Comparison of ENCODE assay signal across 19 cellular contexts in the genomic region with DNA sequence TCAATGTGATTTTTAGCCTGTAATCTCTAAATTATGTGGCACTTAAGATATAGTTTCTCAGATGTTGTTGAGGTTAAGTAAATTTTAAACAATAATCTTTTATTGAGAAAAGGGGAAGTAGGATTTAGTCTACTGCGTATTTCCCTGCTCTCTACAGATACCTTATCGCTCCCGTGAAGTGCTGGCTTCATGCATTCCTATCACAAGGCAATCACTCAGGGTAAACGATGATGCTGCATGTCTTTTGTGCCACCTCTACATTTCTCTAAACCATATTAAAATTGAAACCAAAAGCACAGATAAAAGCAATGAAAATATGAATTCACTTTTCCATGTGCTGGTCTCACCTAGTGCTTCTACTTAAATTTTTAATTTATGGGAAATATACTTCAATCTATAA. TPM values are rescaled to one million over a fixed set of nuclear protein-coding genes. Genes with fewer than 3 reads are reported as not detected.
A peak's percentile ranks its signal among the peaks of the same experiment; 100 is the strongest.
DNase-seq lines count a peak whose midpoint lies in the region; ATAC-seq, FAIRE-seq and TF ChIP-seq lines count a peak whose summit lies in the region.
"Had no signal": no experiment of that assay in that cellular context is flagged by ENCODE, and none has a peak within 500 bp of the region (broad histone marks: within the 10 kb centered on the region; RNA-seq: fewer than 3 reads in every experiment).

No MANE protein-coding gene starts in this region.

- CTCF ChIA-PET in GM12878 (lab: Yijun Ruan, JAX) (interaction anchor here (1.0 kb wide), 1 partner anchor 184 kb away, joined by 3 read pairs; no protein-coding TSS in a partner anchor), HepG2 (lab: Yijun Ruan, JAX; ENCODE audit: low intra/inter-chr PET ratio, low total read pairs) (no interaction called here)

- TF ChIP-seq EP300 in GM12878 (IDR thresholded peaks at IDR 0.05; ENCODE audit: borderline replicate concordance in 1 of 2, control insufficient read depth in 1 of 2, low read depth in 2 of 2, low read length in 2 of 2) (no peak; a peak in 1 of 4 replicates), HepG2 (IDR thresholded peaks at IDR 0.05; ENCODE audit: low read depth in 2 of 2, low read length in 2 of 2) (no peak), HepG2 (CRISPR knock-in tag; IDR thresholded peaks at IDR 0.05; ENCODE audit: borderline replicate concordance) (no peak)

- FAIRE-seq in GM12878 (lab: Jason Lieb, UNC) (no peak), HepG2 (lab: Jason Lieb, UNC) (no peak)

- in situ Hi-C loops in GM12878 (cut with MboI) = no loop called here
- in situ Hi-C loops in G401 (cut with HindIII; ENCODE audit: low sequenced_read_pairs) = no loop called here
- in situ Hi-C loops in HepG2 (cut with HindIII; ENCODE audit: extremely low pct_ligation_motif_present, low pct_unique_long_range_greater_than_20kb) = no loop called here

- DNase-seq in GM12878 (ENCODE audit: low read depth, low spot score) (no peak), NCI-H1436 (lab: John Stamatoyannopoulos, UW) (no peak), G401 (ENCODE audit: low spot score) (no peak), HepG2 (ENCODE audit: low spot score) (no peak)
- DNase-seq: activated CD4-positive, alpha-beta T cell treated with anti-CD3 and anti-CD28 coated beads for 4 hours; activated naive CD8-positive, alpha-beta T cell treated with anti-CD3 and anti-CD28 coated beads, Interleukin-2, amount 10 ng/mL, durations not matched to agents 7 days and 5 days; activated T-cell treated with anti-CD3 and anti-CD28 coated beads, Interleukin-2, amount 50 U/mL, for 24 hours; esophagus squamous epithelium; H7; natural killer cell; NCI-H146; NCI-H345; T-helper 17 cell had no signal

- POLR2A ChIA-PET in GM12878 (lab: Charles Lee) (no interaction called here), HepG2 (lab: Yijun Ruan, JAX) (no interaction called here)

- SMC1A ChIA-PET in GM12878 (lab: Charles Lee; ENCODE audit: uncharacterized antibody, unreplicated experiment) = interaction anchor here (0.6 to 1.8 kb wide), 2 partner anchors 10 to 202 kb away, joined by 3 to 4 read pairs; no protein-coding TSS in a partner anchor

- no peaks in the 10 kb centered on the region for H4K20me1 ChIP-seq in GM12878 (ENCODE audit: control insufficient read depth, insufficient read depth)
- no peaks in the 10 kb centered on the region for H4K20me1 ChIP-seq in HepG2 (ENCODE audit: insufficient read depth, low read length)

- no peak overlapping the region for H3K9ac ChIP-seq in GM12878 (ENCODE audit: control insufficient read depth, insufficient read depth, low read length)
- H3K9ac ChIP-seq in HepG2 (ENCODE audit: insufficient read depth, low read depth, low read length) = no peak overlapping the region

- H3K4me1 ChIP-seq in GM12878 (ENCODE audit: control insufficient read depth, insufficient read depth, low read length) (no peaks in the 10 kb centered on the region), HepG2 (ENCODE audit: insufficient read depth, low read length) (no peaks in the 10 kb centered on the region)
- H3K4me1 ChIP-seq: esophagus squamous epithelium had no signal

- TF ChIP-seq CTCF in GM12878 (IDR thresholded peaks at IDR 0.05 in 2 of 3, conservative IDR thresholded peaks at IDR 0.05 in 1 of 3; ENCODE audit: control insufficient read depth in 2 of 3, extremely low read depth in 1 of 3, insufficient read depth in 1 of 3, low read depth in 3 of 3, low read length in 3 of 3) (no peak), HepG2 (CRISPR knock-in tag; IDR thresholded peaks at IDR 0.05) (no peak)

- H3K9me3 ChIP-seq in GM12878 (replicated peaks; ENCODE audit: control insufficient read depth, insufficient read depth, low read length) = no peaks in the 10 kb centered on the region
- no peaks in the 10 kb centered on the region for H3K9me3 ChIP-seq in HepG2 (ENCODE audit: low read length)
- H3K9me3 ChIP-seq: esophagus squamous epithelium had no signal

- no peak overlapping the region for H3K4me2 ChIP-seq in GM12878 (ENCODE audit: control insufficient read depth, insufficient read depth)
- H3K4me2 ChIP-seq in HepG2 (ENCODE audit: low read depth, low read length) = no peak overlapping the region

- RAD21 ChIA-PET in GM12878 (lab: Charles Lee; ENCODE audit: unreplicated experiment) = no interaction called here

- no peaks in the 10 kb centered on the region for H3K36me3 ChIP-seq in GM12878 (ENCODE audit: control insufficient read depth in 2 of 2, insufficient read depth in 2 of 2, low read length in 1 of 2)
- no peaks in the 10 kb centered on the region for H3K36me3 ChIP-seq in HepG2 (replicated peaks in 1 of 2; ENCODE audit: control insufficient read depth in 1 of 2, insufficient read depth in 2 of 2, low read length in 2 of 2)
- H3K36me3 ChIP-seq: cardiac muscle cell, esophagus squamous epithelium had no signal

- H3K79me2 ChIP-seq in GM12878 (ENCODE audit: control insufficient read depth, insufficient read depth, low read length) = no peaks in the 10 kb centered on the region
- H3K79me2 ChIP-seq in HepG2 (ENCODE audit: insufficient read depth, low read length) = no peaks in the 10 kb centered on the region

- H3K27me3 ChIP-seq in GM12878 (replicated peaks in 1 of 2; ENCODE audit: control insufficient read depth in 2 of 2, insufficient read depth in 2 of 2, low read length in 1 of 2) (no peaks in the 10 kb centered on the region; a peak in 2 of 4 replicates), HepG2 (ENCODE audit: control insufficient read depth in 1 of 2, insufficient read depth in 2 of 2, low read length in 2 of 2) (peaks cover 0 to 5% of the 10 kb centered on the region in 2 experiments; a peak in 2 of 5 replicates)

- intact Hi-C loops in GM12878 (cut with micrococcal nuclease; ENCODE audit: unreplicated experiment) = no loop called here
- intact Hi-C loops in HepG2 (cut with micrococcal nuclease; ENCODE audit: unreplicated experiment) = no loop called here

- TF ChIP-seq POLR2A in GM12878 (IDR thresholded peaks at IDR 0.05; ENCODE audit: low read depth, low read length) (no peak), HepG2 (IDR thresholded peaks at IDR 0.05; ENCODE audit: insufficient read depth in 1 of 2, low read depth in 2 of 2, low read length in 2 of 2) (no peak)

- 7% methylated on average over 4 of the region's 4 CpGs for WGBS in GM12878 (ENCODE audit: insufficient coverage, insufficient replicate concordance, low lambda C conversion rate, missing lambda C conversion rate)
- WGBS in HepG2 (ENCODE audit: low lambda C conversion rate) = 16% methylated on average over 4 of the region's 4 CpGs

- TF ChIP-seq RAD21 in GM12878 (IDR thresholded peaks at IDR 0.05; ENCODE audit: insufficient read depth, low read depth, low read length) (no peak), HepG2 (CRISPR knock-in tag; IDR thresholded peaks at IDR 0.05) (no peak)

- no peak overlapping the region for H3K27ac ChIP-seq in GM12878 (ENCODE audit: control insufficient read depth, insufficient read depth)
- no peak overlapping the region for H3K27ac ChIP-seq in HepG2 (ENCODE audit: extremely low read length, insufficient read depth, low read length)
- H3K27ac ChIP-seq: cardiac muscle cell, esophagus squamous epithelium had no signal

- BruUV-seq in GM12878 (replicated peaks; lab: Mats Ljungman, UMichigan) (no TSS peak), HepG2 (replicated peaks; lab: Mats Ljungman, UMichigan) (no TSS peak)

- H2AFZ ChIP-seq in GM12878 (ENCODE audit: control insufficient read depth, low read depth, low read length) (no peak overlapping the region), HepG2 (ENCODE audit: low read length) (no peak overlapping the region)

- ATAC-seq in GM18502 (IDR thresholded peaks at IDR 0.05; ENCODE audit: poor library complexity, unreplicated experiment) (peak; percentile 51), GM18909 (IDR thresholded peaks at IDR 0.05; ENCODE audit: poor library complexity, unreplicated experiment) (peak; percentile 64), HG03457 (IDR thresholded peaks at IDR 0.05; ENCODE audit: unreplicated experiment) (peak; percentile 47), GM12878 (peak; percentile 73), HepG2 (no peak)
- ATAC-seq: Right ventricle myocardium inferior, T-helper 17 cell had no signal

- no peak overlapping the region for H3K4me3 ChIP-seq in GM12878
- H3K4me3 ChIP-seq in HepG2 (replicated peaks in 1 of 3; ENCODE audit: insufficient read depth in 1 of 3, low read depth in 2 of 3, low read length in 3 of 3) = no peak overlapping the region
- H3K4me3 ChIP-seq: cardiac muscle cell, esophagus squamous epithelium, lung had no signal

RNA-seq across cellular contexts. Expression of a gene that starts 14.4 kb away (rescaled TPM):
- 138 TPM in 2 replicates for total RNA-seq in GM12878 (2013; cell fraction: nucleolus; rRNA removed)
- total RNA-seq in GM12878 (2014; rRNA removed) (41.5 and 48.3 TPM in 2 replicates), GM12878 (2014; rRNA removed; fragmentation: Illumina TruSeq; extraction: Trizol) (49.5 and 55.6 TPM in 2 replicates), GM12878 (2021) (47.8 and 52.4 TPM in 2 replicates), HepG2 (2016; rRNA removed; fragmentation: Illumina TruSeq; extraction: Trizol) (107 and 166 TPM in 2 replicates)
- polyA plus RNA-seq in GM12878 (2011; ENCODE audit: low read depth) = 21.3 TPM
- polyA plus RNA-seq in GM12878 (2011; rRNA removed) (75.3 and 87.2 TPM in 2 replicates), GM12878 (2014; fragmentation: Illumina TruSeq; extraction: Trizol) (46.2 and 47.1 TPM in 2 replicates), GM12878 (2014; fragmentation: Nextera tagmentation; extraction: Ambion mirVana) (10 to 100 TPM; 45.9 to 49.8 TPM), GM12878 (2014; rRNA removed) (42.3 and 43.2 TPM in 2 replicates), GM12878 (2016; fragmentation: Nextera tagmentation; extraction: Ambion mirVana) (10 to 100 TPM; 46.0 to 46.6 TPM), HepG2 (2011; rRNA removed) (57.4 and 72.3 TPM in 2 replicates)
- polyA plus RNA-seq in GM12878 (2011; cell fraction: cytosol; rRNA removed) = 69.7 and 89.4 TPM in 2 replicates
- polyA plus RNA-seq in GM12878 (2011; cell fraction: nucleus; rRNA removed) = 54.1 and 64.9 TPM in 2 replicates
- 16.2 and 21.8 TPM in 2 replicates for polyA plus RNA-seq in GM12878 (2012)
- 127 and 145 TPM in 2 replicates for polyA minus RNA-seq in GM12878 (2011; rRNA and poly(A)+ RNA removed)
- polyA minus RNA-seq in GM12878 (2011; cell fraction: cytosol; rRNA and poly(A)+ RNA removed) = 47.1 and 52.7 TPM in 2 replicates
- 53.0 and 58.2 TPM in 2 replicates for polyA minus RNA-seq in GM12878 (2011; cell fraction: nucleus; rRNA and poly(A)+ RNA removed)
- 23.9 and 37.1 TPM in 2 replicates for total RNA-seq in G401 (2014; rRNA removed; shearing (Covaris generic))
- 20.8 and 22.3 TPM in 2 replicates for total RNA-seq in HepG2 (2016; cell fraction: cytosol; rRNA removed; fragmentation: Illumina TruSeq; extraction: Trizol; ENCODE audit: low read depth)
- total RNA-seq in HepG2 (2016; cell fraction: insoluble cytoplasmic fraction; rRNA removed; fragmentation: Illumina TruSeq; extraction: Trizol) = 106 and 176 TPM in 2 replicates
- 36.7 and 40.7 TPM in 2 replicates for total RNA-seq in HepG2 (2016; cell fraction: membrane; rRNA removed; fragmentation: Illumina TruSeq; extraction: Trizol)
- 73.3 and 74.7 TPM in 2 replicates for total RNA-seq in HepG2 (2016; cell fraction: nucleus; rRNA removed; fragmentation: Illumina TruSeq; extraction: Trizol)
- polyA plus RNA-seq in HepG2 (2011; cell fraction: cytosol; rRNA removed) = 102 and 104 TPM in 2 replicates
- polyA plus RNA-seq in HepG2 (2011; cell fraction: nucleus; rRNA removed) = 59.9 and 66.9 TPM in 2 replicates
- 49.0 and 56.7 TPM in 2 replicates for polyA plus RNA-seq in HepG2 (2012)
- 8.1 and 8.6 TPM in 2 replicates for polyA plus RNA-seq in HepG2 (2016; cell fraction: cytosol; fragmentation: Illumina TruSeq; extraction: Trizol; ENCODE audit: low read depth)
- polyA plus RNA-seq in HepG2 (2016; cell fraction: insoluble cytoplasmic fraction; fragmentation: Illumina TruSeq; extraction: Trizol; ENCODE audit: low read depth) = 128 and 145 TPM in 2 replicates
- 17.3 and 17.8 TPM in 2 replicates for polyA plus RNA-seq in HepG2 (2016; cell fraction: membrane; fragmentation: Illumina TruSeq; extraction: Trizol; ENCODE audit: low read depth)
- polyA plus RNA-seq in HepG2 (2016; cell fraction: nucleus; fragmentation: Illumina TruSeq; extraction: Trizol; ENCODE audit: insufficient read depth, low read depth) = 52.3 and 52.5 TPM in 2 replicates
- 139 and 168 TPM in 2 replicates for polyA minus RNA-seq in HepG2 (2011; rRNA and poly(A)+ RNA removed; ENCODE audit: low replicate concordance)
- 60.4 and 61.1 TPM in 2 replicates for polyA minus RNA-seq in HepG2 (2011; cell fraction: cytosol; rRNA and poly(A)+ RNA removed)
- polyA minus RNA-seq in HepG2 (2011; cell fraction: nucleus; rRNA and poly(A)+ RNA removed) = 117 and 157 TPM in 2 replicates
